Comparison of ENCODE assay signal across 32 cellular contexts in the genomic region with DNA sequence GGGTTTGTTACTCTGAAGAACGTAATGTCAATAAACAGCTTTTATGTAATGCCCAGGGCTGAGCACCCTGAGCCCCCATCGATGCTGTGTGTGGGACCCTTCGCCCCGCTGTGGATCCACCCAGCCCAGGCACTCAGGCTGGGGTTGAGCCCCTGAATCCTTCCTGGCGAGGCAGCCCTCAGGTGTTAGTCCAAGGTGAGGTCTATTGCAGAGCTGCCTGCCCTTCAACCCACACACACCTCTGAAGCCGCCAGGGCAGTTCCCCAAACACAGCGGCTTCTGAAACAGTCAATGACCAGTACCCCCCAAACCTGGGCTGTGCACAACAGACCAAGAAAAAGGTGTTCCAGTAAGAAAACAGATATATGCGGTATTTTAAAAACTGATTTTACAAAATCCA. TPM values are rescaled to one million over a fixed set of nuclear protein-coding genes. Genes with fewer than 3 reads are reported as not detected.
A peak's percentile ranks its signal among the peaks of the same experiment; 100 is the strongest.
DNase-seq lines count a peak whose midpoint lies in the region; ATAC-seq and TF ChIP-seq lines count a peak whose summit lies in the region.
"Had no signal": no experiment of that assay in that cellular context is flagged by ENCODE, and none has a peak within 500 bp of the region (broad histone marks: within the 10 kb centered on the region; RNA-seq: fewer than 3 reads in every experiment).

No MANE protein-coding gene starts in this region.

- H3K4me1 ChIP-seq in BLaER1, result peaks cover 80% of the 10 kb centered on the region

- peak overlapping the region; percentile 83 for H3K27ac Mint-ChIP-seq in T-helper 17 cell
- H3K27ac Mint-ChIP-seq in effector memory CD8-positive, alpha-beta T cell, result peak overlapping the region; percentile 25 to 75
- H3K27ac Mint-ChIP-seq: activated CD4-positive, alpha-beta T cell treated with anti-CD3 and anti-CD28 coated beads for 36 hours; activated naive CD4-positive, alpha-beta T cell treated with anti-CD3 and anti-CD28 coated beads, Interleukin-2, amount 10 ng/mL, durations not matched to agents 7 days and 5 days; endodermal cell; T-helper 1 cell treated with Interleukin-12 subunit alpha and Interleukin-12 subunit beta and Interleukin-4 antibody, amounts not matched to agents 30 μg/mL and 1 μg/mL, for 36 hours had no signal

- TF ChIP-seq CTCF in GM10266 (IDR thresholded peaks at IDR 0.05; ENCODE audit: control insufficient read depth, insufficient read depth, low read depth, missing control alignments), result no peak

- peak; percentile 1 for TF ChIP-seq POLR2A in GM19099 (IDR thresholded peaks at IDR 0.05; ENCODE audit: extremely low read depth, insufficient read length, low read depth)

- DNase-seq in T-helper 17 cell (no peak), glomerular visceral epithelial cell (ENCODE audit: extremely low spot score) (no peak), sciatic nerve (ENCODE audit: low spot score) (no peak), LoVo (ENCODE audit: low spot score) (no peak), GM10266 (ENCODE audit: extremely low spot score) (no peak)
- no peak for DNase-seq in effector memory CD8-positive, alpha-beta T cell
- DNase-seq: activated CD4-positive, alpha-beta T cell treated with anti-CD3 and anti-CD28 coated beads for 36 hours; activated naive CD4-positive, alpha-beta T cell treated with anti-CD3 and anti-CD28 coated beads, Interleukin-2, amount 10 ng/mL, durations not matched to agents 7 days and 5 days; activated T-cell treated with anti-CD3 and anti-CD28 coated beads, Interleukin-2, amount 50 U/mL, for 1 hour; aorta; CD4-positive, CD25-positive, alpha-beta regulatory T cell; DMS 273 treated with DMSO at 0.1 percent for 48 hours; endodermal cell; esophagus squamous epithelium; foreskin melanocyte; H7; lower lobe of right lung; MV-4-11; NCI-H146; NCI-H446 treated with DMSO at 0.1 percent for 48 hours; sigmoid colon; SK-N-SH; stimulated activated naive CD4-positive, alpha-beta T cell treated with Interleukin-2 at 50 U/mL for 16 hours; uterus had no signal

- ATAC-seq in T-helper 17 cell, result no peak
- ATAC-seq in effector memory CD8-positive, alpha-beta T cell (replicated peaks), result no peak
- ATAC-seq in sciatic nerve, result no peak
- ATAC-seq: activated CD4-positive, alpha-beta T cell treated with anti-CD3 and anti-CD28 coated beads for 36 hours; lower lobe of right lung had no signal

- peaks cover 7% of the 10 kb centered on the region for H3K36me3 Mint-ChIP-seq in T-helper 17 cell (ENCODE audit: low read depth)
- H3K36me3 Mint-ChIP-seq in effector memory CD8-positive, alpha-beta T cell (ENCODE audit: insufficient read depth), result peaks cover 70% of the 10 kb centered on the region

- no peaks in the 10 kb centered on the region for H3K9me3 ChIP-seq in BLaER1
- no peaks in the 10 kb centered on the region for H3K9me3 ChIP-seq in T-helper 17 cell (ENCODE audit: control insufficient read depth, low read length, poor library complexity, severe bottlenecking)
- H3K9me3 ChIP-seq: esophagus squamous epithelium, lower lobe of right lung, sigmoid colon, SK-N-SH, thoracic aorta, uterus had no signal

- H3K9me3 Mint-ChIP-seq in effector memory CD8-positive, alpha-beta T cell, result no peaks in the 10 kb centered on the region
- H3K9me3 Mint-ChIP-seq: activated naive CD4-positive, alpha-beta T cell treated with anti-CD3 and anti-CD28 coated beads, Interleukin-2, amount 10 ng/mL, durations not matched to agents 7 days and 5 days; endodermal cell; T-helper 1 cell treated with Interleukin-12 subunit alpha and Interleukin-12 subunit beta and Interleukin-4 antibody, amounts not matched to agents 30 μg/mL and 1 μg/mL, for 36 hours had no signal

- H3K4me3 ChIP-seq in BLaER1, result no peak overlapping the region
- H3K4me3 ChIP-seq: cardiac muscle cell, esophagus squamous epithelium, lower lobe of right lung, sigmoid colon, thoracic aorta, uterus had no signal

- no peak overlapping the region for H3K9ac ChIP-seq in BLaER1
- H3K9ac ChIP-seq: KMS-11, SK-N-SH had no signal

- peaks cover 90% of the 10 kb centered on the region for H4K20me1 ChIP-seq in BLaER1

- no peak overlapping the region for H3K4me3 Mint-ChIP-seq in T-helper 17 cell
- peak overlapping the region in 1 of 2 donors; percentile 12 for H3K4me3 Mint-ChIP-seq in effector memory CD8-positive, alpha-beta T cell
- H3K4me3 Mint-ChIP-seq: activated naive CD4-positive, alpha-beta T cell treated with anti-CD3 and anti-CD28 coated beads, Interleukin-2, amount 10 ng/mL, durations not matched to agents 7 days and 5 days; endodermal cell; T-helper 1 cell treated with Interleukin-12 subunit alpha and Interleukin-12 subunit beta and Interleukin-4 antibody, amounts not matched to agents 30 μg/mL and 1 μg/mL, for 36 hours had no signal

- peaks cover 20% of the 10 kb centered on the region for H3K4me1 Mint-ChIP-seq in T-helper 17 cell
- peaks cover 18 to 25% of the 10 kb centered on the region in 2 donors for H3K4me1 Mint-ChIP-seq in effector memory CD8-positive, alpha-beta T cell (ENCODE audit: low read depth in 2 of 2)

- H3K27me3 ChIP-seq in BLaER1, result no peaks in the 10 kb centered on the region
- H3K27me3 ChIP-seq: cardiac muscle cell, sigmoid colon, uterus had no signal

- peaks cover 72% of the 10 kb centered on the region for H3K36me3 ChIP-seq in BLaER1
- H3K36me3 ChIP-seq: uterus had no signal

- no peak overlapping the region for H3K27ac ChIP-seq in BLaER1
- H3K27ac ChIP-seq: cardiac muscle cell, esophagus squamous epithelium, KMS-11, lower lobe of right lung, sigmoid colon, thoracic aorta, uterus had no signal

- H3K27me3 Mint-ChIP-seq in T-helper 17 cell, result no peaks in the 10 kb centered on the region
- no peaks in the 10 kb centered on the region for H3K27me3 Mint-ChIP-seq in effector memory CD8-positive, alpha-beta T cell
- H3K27me3 Mint-ChIP-seq: activated CD4-positive, alpha-beta T cell treated with anti-CD3 and anti-CD28 coated beads for 36 hours had no signal

- H3K4me2 ChIP-seq in BLaER1, result peak overlapping the region; percentile 100; the same call in 1 of the 2 replicates
- H3K4me2 ChIP-seq: KMS-11, SK-N-SH had no signal

- intact Hi-C loops in sciatic nerve (cut with DNase I), result no loop called here

RNA-seq across cellular contexts. Expression of a gene that starts 11.6 kb away (rescaled TPM):
- total RNA-seq in T-helper 17 cell, result 1 to 10 TPM; 1.3 to 3.2 TPM
- total RNA-seq in sciatic nerve, result 11.6 TPM

RNA-seq across cellular contexts. Expression of a gene that starts 18.8 kb away (rescaled TPM):
- total RNA-seq in T-helper 17 cell (under 1 TPM in 1 of 2 donors, not detected in 1; 0.90 TPM), sciatic nerve (5.5 TPM)
- total RNA-seq: G401 had no signal

RNA-seq across cellular contexts. Expression of a gene that starts 24.3 kb away (rescaled TPM):
- total RNA-seq in T-helper 17 cell (not detected), sciatic nerve (7.0 TPM)
- total RNA-seq: activated CD4-positive, alpha-beta T cell treated with anti-CD3 and anti-CD28 coated beads for 36 hours; cardiac muscle cell; CD4-positive, CD25-positive, alpha-beta regulatory T cell; endodermal cell; G401; H7 had no signal

RNA-seq across cellular contexts. Expression of a gene that starts 34.1 kb away (rescaled TPM):
- total RNA-seq in T-helper 17 cell, result under 1 TPM in 1 of 2 donors, not detected in 1; 0.65 TPM
- total RNA-seq in sciatic nerve, result not detected
- total RNA-seq: activated CD4-positive, alpha-beta T cell treated with anti-CD3 and anti-CD28 coated beads for 36 hours; aorta; cardiac muscle cell; CD4-positive, CD25-positive, alpha-beta regulatory T cell; endodermal cell; esophagus squamous epithelium; G401; H7; lower lobe of right lung; posterior vena cava; sigmoid colon; thoracic aorta had no signal

RNA-seq across cellular contexts. Expression of a gene that starts 36.7 kb away (rescaled TPM):
- total RNA-seq in T-helper 17 cell (1 to 10 TPM; 7.7 to 8.5 TPM), sciatic nerve (33.9 TPM)
